In the genomic region with DNA sequence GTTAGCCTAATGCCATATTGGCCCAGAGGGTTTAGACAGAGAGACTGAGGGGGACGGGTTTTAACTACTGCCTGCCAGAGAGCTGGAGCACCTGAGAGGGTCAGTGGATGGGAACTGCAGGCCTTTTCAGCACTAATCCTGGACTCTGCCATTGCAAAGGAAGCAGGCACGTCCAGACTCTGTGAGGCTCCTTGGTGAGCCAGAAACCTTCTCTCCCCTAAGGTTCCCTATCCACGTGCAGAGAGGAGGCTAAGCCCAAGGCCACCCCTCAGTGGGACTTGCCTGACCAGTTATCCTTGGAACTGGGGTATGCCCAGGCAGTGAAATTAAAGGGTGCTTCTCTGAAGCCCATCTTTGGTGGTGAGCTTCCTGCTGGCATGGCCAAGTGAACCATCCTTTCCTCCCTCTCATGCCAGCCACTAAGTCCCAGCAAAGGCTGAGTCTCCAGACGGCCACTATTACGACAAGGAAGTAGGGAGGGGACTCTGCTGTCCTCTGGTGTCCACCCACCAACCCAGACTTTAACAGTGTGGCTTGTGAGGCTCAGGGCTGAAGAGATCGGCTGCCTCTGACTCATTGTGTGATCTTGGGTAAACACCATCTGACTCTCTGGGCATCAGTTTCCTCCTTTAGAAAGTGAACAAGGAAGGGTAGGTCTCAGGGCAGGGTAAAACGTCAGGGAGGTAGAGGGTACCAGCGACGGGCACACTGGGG, we compare ENCODE assay signal across 9 cellular contexts. TPM values are rescaled to one million over a fixed set of nuclear protein-coding genes. Genes with fewer than 3 reads are reported as not detected.
DNase-seq lines count a peak whose midpoint lies in the region; ATAC-seq and TF ChIP-seq lines count a peak whose summit lies in the region.
"Had no signal": no experiment of that assay in that cellular context is flagged by ENCODE, and none has a peak within 500 bp of the region (broad histone marks: within the 10 kb centered on the region; RNA-seq: fewer than 3 reads in every experiment).

No MANE protein-coding gene starts in this region.

- H3K9me3 ChIP-seq in cardiac muscle cell (ENCODE audit: low read depth): no peaks in the 10 kb centered on the region

- intact Hi-C loops in cardiac septum (cut with DNase I) (no loop called here), left colon (cut with DNase I, micrococcal nuclease) (no loop called here)

- H3K4me3 ChIP-seq in cardiac muscle cell (no peak overlapping the region), astrocyte of the spinal cord (ENCODE audit: low read depth, low read length) (no peak overlapping the region)

- H3K27ac ChIP-seq in cardiac muscle cell: no peak overlapping the region

- ATAC-seq in left colon (peak; percentile 71), GM21737 (IDR thresholded peaks at IDR 0.05; ENCODE audit: unreplicated experiment) (no peak)

- in situ Hi-C loops in astrocyte of the spinal cord (cut with HindIII; ENCODE audit: low sequenced_read_pairs): no loop called here

- TF ChIP-seq CTCF in cardiac muscle cell (IDR thresholded peaks at IDR 0.05; ENCODE audit: low read depth, low read length) (peak; percentile 37), astrocyte of the spinal cord (IDR thresholded peaks at IDR 0.05; ENCODE audit: low read depth, low read length) (peak; percentile 75)

- no peaks in the 10 kb centered on the region for H3K36me3 ChIP-seq in cardiac muscle cell

- peaks cover 88% of the 10 kb centered on the region for H3K27me3 ChIP-seq in cardiac muscle cell

- H3K4me1 ChIP-seq in cardiac muscle cell (ENCODE audit: low read depth): peaks cover 4% of the 10 kb centered on the region

- DNase-seq in cardiac muscle cell (ENCODE audit: low read depth in 1 of 2, low spot score in 1 of 2) (peak in 1 of 2 donors; percentile 57), cardiac septum (ENCODE audit: low spot score) (no peak), astrocyte of the spinal cord (ENCODE audit: low read depth, low spot score) (peak; percentile 89), left colon (peak; percentile 53 to 86), ureter (ENCODE audit: low spot score) (peak; percentile 78)
- no peak for DNase-seq in activated CD4-positive, alpha-beta T cell treated with anti-CD3 and anti-CD28 coated beads for 4 hours
- no peak for DNase-seq in activated CD4-positive, alpha-beta T cell treated with anti-CD3 and anti-CD28 coated beads for 1 hour
- DNase-seq: stimulated activated CD4-positive, alpha-beta T cell treated with anti-CD3 and anti-CD28 coated beads, Interleukin-1b, Interleukin-23, amount 100 ng/mL, for 48 hours had no signal

RNA-seq across cellular contexts. Expression of a gene that starts 3.9 kb away (rescaled TPM):
- 0.11 and 0.27 TPM in 2 replicates for total RNA-seq in cardiac muscle cell
- 1.4 TPM in 1 of 2 replicates, not detected in the other for polyA plus RNA-seq in cardiac muscle cell
- total RNA-seq in cardiac septum: 15.7 TPM
- total RNA-seq in left colon: 100 to 1,000 TPM; 117 to 139 TPM
- 236 TPM for total RNA-seq in ureter

Comparison
In these comparisons a context has a peak if more than half of its experiments do, and no peak if none do; other contexts are left out.
1. RNA of a gene that starts 3.9 kb away (total RNA-seq): 236 TPM in ureter (single experiment), 117 to 139 TPM in left colon and 15.7 TPM in cardiac septum (single experiment); 0.11 to 0.27 TPM in cardiac muscle cell; every median in the first group is over 10 times any median in the second.
2. DNase-seq: peak in astrocyte of the spinal cord (single experiment), left colon (2 of 2) and ureter (single experiment); none in cardiac septum (single experiment), activated CD4-positive, alpha-beta T cell treated with anti-CD3 and anti-CD28 coated beads for 4 hours (0 of 2) and activated CD4-positive, alpha-beta T cell treated with anti-CD3 and anti-CD28 coated beads for 1 hour (single experiment).